In genomic region chr13:48094404-48094780, GRCh38 we compare ENCODE assay signal across 8 cellular contexts. TPM values are rescaled to one million over a fixed set of nuclear protein-coding genes. Genes with fewer than 3 reads are reported as not detected.
DNase-seq lines count a peak whose midpoint lies in the region; ATAC-seq lines count a peak whose summit lies in the region.

No MANE protein-coding gene starts in this region.

- H3K4me3 Mint-ChIP-seq in activated CD4-positive, alpha-beta T cell treated with anti-CD3 and anti-CD28 coated beads, Interleukin-2, amount 10 ng/mL, durations not matched to agents 24 days and 14 days: peak overlapping the region; percentile 92
- H3K4me3 Mint-ChIP-seq in activated naive CD8-positive, alpha-beta T cell treated with anti-CD3 and anti-CD28 coated beads, Interleukin-2, amount 10 ng/mL, durations not matched to agents 7 days and 5 days: peak overlapping the region; percentile 97

- ATAC-seq in HG03460 (IDR thresholded peaks at IDR 0.05; ENCODE audit: unreplicated experiment) (peak; percentile 9), HG02623 (IDR thresholded peaks at IDR 0.05; ENCODE audit: unreplicated experiment) (no peak)
- ATAC-seq in activated naive CD8-positive, alpha-beta T cell treated with anti-CD3 and anti-CD28 coated beads, Interleukin-2, amount 10 ng/mL, durations not matched to agents 7 days and 5 days (ENCODE audit: low read depth): peak; percentile 16

- peaks cover 4% of the 10 kb centered on the region for H3K9me3 Mint-ChIP-seq in activated CD4-positive, alpha-beta T cell treated with anti-CD3 and anti-CD28 coated beads, Interleukin-2, amount 10 ng/mL, durations not matched to agents 24 days and 14 days
- H3K9me3 Mint-ChIP-seq in activated naive CD8-positive, alpha-beta T cell treated with anti-CD3 and anti-CD28 coated beads, Interleukin-2, amount 10 ng/mL, durations not matched to agents 7 days and 5 days: peaks cover 1% of the 10 kb centered on the region

- intact Hi-C loops in activated CD4-positive, alpha-beta T cell treated with anti-CD3 and anti-CD28 coated beads, Interleukin-2, amount 10 ng/mL, durations not matched to agents 24 days and 14 days (cut with micrococcal nuclease): no loop called here

- peaks cover 27% of the 10 kb centered on the region for H3K4me1 Mint-ChIP-seq in activated CD4-positive, alpha-beta T cell treated with anti-CD3 and anti-CD28 coated beads, Interleukin-2, amount 10 ng/mL, durations not matched to agents 24 days and 14 days
- H3K4me1 Mint-ChIP-seq in activated naive CD8-positive, alpha-beta T cell treated with anti-CD3 and anti-CD28 coated beads, Interleukin-2, amount 10 ng/mL, durations not matched to agents 7 days and 5 days: peaks cover 34% of the 10 kb centered on the region

- DNase-seq in activated CD4-positive, alpha-beta T cell treated with anti-CD3 and anti-CD28 coated beads, Interleukin-2, amount 10 ng/mL, durations not matched to agents 24 days and 14 days: peak; percentile 70
- DNase-seq in activated CD4-positive, alpha-beta T cell treated with anti-CD3 and anti-CD28 coated beads for 48 hours: no peak
- peak; percentile 36 for DNase-seq in activated naive CD8-positive, alpha-beta T cell treated with anti-CD3 and anti-CD28 coated beads, Interleukin-2, amount 10 ng/mL, durations not matched to agents 7 days and 5 days
- DNase-seq in NCI-H1092 (lab: John Stamatoyannopoulos, UW): no peak

- peak overlapping the region; percentile 74 to 98 (median 93) for H3K27ac ChIP-seq in skin epidermis

- H3K27ac Mint-ChIP-seq in activated CD4-positive, alpha-beta T cell treated with anti-CD3 and anti-CD28 coated beads, Interleukin-2, amount 10 ng/mL, durations not matched to agents 24 days and 14 days: peak overlapping the region; percentile 89
- peak overlapping the region; percentile 96 for H3K27ac Mint-ChIP-seq in activated naive CD8-positive, alpha-beta T cell treated with anti-CD3 and anti-CD28 coated beads, Interleukin-2, amount 10 ng/mL, durations not matched to agents 7 days and 5 days

- H3K27me3 Mint-ChIP-seq in activated CD4-positive, alpha-beta T cell treated with anti-CD3 and anti-CD28 coated beads, Interleukin-2, amount 10 ng/mL, durations not matched to agents 24 days and 14 days: peaks cover 7% of the 10 kb centered on the region
- peaks cover 4% of the 10 kb centered on the region for H3K27me3 Mint-ChIP-seq in activated naive CD8-positive, alpha-beta T cell treated with anti-CD3 and anti-CD28 coated beads, Interleukin-2, amount 10 ng/mL, durations not matched to agents 7 days and 5 days

- peaks cover 12% of the 10 kb centered on the region for H3K36me3 Mint-ChIP-seq in activated CD4-positive, alpha-beta T cell treated with anti-CD3 and anti-CD28 coated beads, Interleukin-2, amount 10 ng/mL, durations not matched to agents 24 days and 14 days (ENCODE audit: low read depth)
- H3K36me3 Mint-ChIP-seq in activated naive CD8-positive, alpha-beta T cell treated with anti-CD3 and anti-CD28 coated beads, Interleukin-2, amount 10 ng/mL, durations not matched to agents 7 days and 5 days: peaks cover 11% of the 10 kb centered on the region

- peak overlapping the region; percentile 92 for H3K4me3 ChIP-seq in iPS-11a (ENCODE audit: low read depth, low read length)
- peak overlapping the region; percentile 80 to 100 (median 94) for H3K4me3 ChIP-seq in skin epidermis

- POLR2A ChIA-PET in activated naive CD8-positive, alpha-beta T cell treated with anti-CD3 and anti-CD28 coated beads, Interleukin-2, amount 10 ng/mL, durations not matched to agents 7 days and 5 days (lab: Charles Lee): interaction anchor here (0.6 to 2.0 kb wide), 7 partner anchors 16 to 1569 kb away, joined by 3 to 16 read pairs (median 4); partner anchors contain the start of genes ITM2B and NUDT15

RNA-seq across cellular contexts. Expression of gene MED4, which starts 0.5 kb away (rescaled TPM):
- 61.8 and 63.5 TPM in 2 replicates for total RNA-seq in activated CD4-positive, alpha-beta T cell treated with anti-CD3 and anti-CD28 coated beads, Interleukin-2, amount 10 ng/mL, durations not matched to agents 24 days and 14 days
- 10 to 100 TPM; 56.1 TPM for total RNA-seq in activated naive CD8-positive, alpha-beta T cell treated with anti-CD3 and anti-CD28 coated beads, Interleukin-2, amount 10 ng/mL, durations not matched to agents 7 days and 5 days

RNA-seq across cellular contexts. Expression of gene NUDT15, which starts 56.9 kb away (rescaled TPM):
- total RNA-seq in activated CD4-positive, alpha-beta T cell treated with anti-CD3 and anti-CD28 coated beads, Interleukin-2, amount 10 ng/mL, durations not matched to agents 24 days and 14 days: 18.2 and 19.1 TPM in 2 replicates
- total RNA-seq in activated naive CD8-positive, alpha-beta T cell treated with anti-CD3 and anti-CD28 coated beads, Interleukin-2, amount 10 ng/mL, durations not matched to agents 7 days and 5 days: 10 to 100 TPM; 10.7 TPM

Comparison
In these comparisons a context has a peak if more than half of its experiments do, and no peak if none do; other contexts are left out.
1. DNase-seq: peak in activated CD4-positive, alpha-beta T cell treated with anti-CD3 and anti-CD28 coated beads, Interleukin-2, amount 10 ng/mL, durations not matched to agents 24 days and 14 days (single experiment) and activated naive CD8-positive, alpha-beta T cell treated with anti-CD3 and anti-CD28 coated beads, Interleukin-2, amount 10 ng/mL, durations not matched to agents 7 days and 5 days (single experiment); none in activated CD4-positive, alpha-beta T cell treated with anti-CD3 and anti-CD28 coated beads for 48 hours (single experiment) and NCI-H1092 (single experiment).